In the genomic region with DNA sequence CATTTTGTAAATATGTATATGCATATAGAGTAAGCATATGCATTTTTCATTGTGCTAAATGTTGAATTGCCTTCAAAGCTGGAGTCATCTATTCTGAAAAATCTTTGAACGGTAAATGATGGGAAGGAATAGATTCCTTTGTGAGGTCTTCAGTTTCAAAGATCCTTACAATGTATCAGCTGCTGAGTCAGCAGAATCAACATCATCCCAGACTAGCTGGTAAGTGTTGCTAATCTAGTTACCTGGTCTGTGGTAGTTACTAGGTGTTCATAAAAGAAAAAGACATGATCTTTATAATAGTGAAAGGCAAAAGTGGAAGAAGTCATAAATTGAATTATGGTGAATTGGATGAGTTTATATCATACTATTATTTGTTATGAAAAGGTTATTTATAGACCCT, we compare ENCODE assay signal across 2 cellular contexts.
TF ChIP-seq lines count a peak whose summit lies in the region.

No MANE protein-coding gene starts in this region.

TF ChIP-seq in A549, 52 proteins besides CTCF, POLR2A, EP300 and RAD21:
- TF ChIP-seq TP53 (CRISPR knock-in tag; IDR thresholded peaks at IDR 0.05) = no peak
- peak; percentile 99 for TF ChIP-seq MAFK (IDR thresholded peaks at IDR 0.05; ENCODE audit: partially characterized antibody)
- TF ChIP-seq KDM1A (IDR thresholded peaks at IDR 0.05; ENCODE audit: low read depth) = no peak
- no peak for TF ChIP-seq ESRRA (IDR thresholded peaks at IDR 0.05; ENCODE audit: borderline replicate concordance, low read length)
TF ChIP-seq in A549: peak in this region for 1.

TF ChIP-seq in K562, 482 proteins besides CTCF, POLR2A, EP300 and RAD21:
- TF ChIP-seq MCM3 (IDR thresholded peaks at IDR 0.05) (no peak), CBX3 (IDR thresholded peaks at IDR 0.05; ENCODE audit: borderline replicate concordance in 1 of 2, low read length in 2 of 2) (no peak), MCM7 (IDR thresholded peaks at IDR 0.05) (no peak), TAF7 (tag; IDR thresholded peaks at IDR 0.05) (no peak), ZNF316 (IDR thresholded peaks at IDR 0.05) (peak; percentile 99), IRF2 (CRISPR knock-in tag; IDR thresholded peaks at IDR 0.05) (no peak), MAFF (IDR thresholded peaks at IDR 0.05; ENCODE audit: low read length) (peak; percentile 100), CHD1 (IDR thresholded peaks at IDR 0.05; ENCODE audit: low read length) (no peak), ZSCAN32 (CRISPR knock-in tag; IDR thresholded peaks at IDR 0.05) (no peak), CBX2 (IDR thresholded peaks at IDR 0.05; ENCODE audit: insufficient read depth, low read length, poor library complexity, severe bottlenecking) (no peak), PHF8 (IDR thresholded peaks at IDR 0.05; ENCODE audit: borderline replicate concordance, low read length) (no peak), CREBBP (IDR thresholded peaks at IDR 0.05; ENCODE audit: low read depth, low read length) (no peak), CUX1 (CRISPR knock-in tag; IDR thresholded peaks at IDR 0.05) (no peak), ZNF324 (CRISPR knock-in tag; IDR thresholded peaks at IDR 0.05) (no peak), ZNF277 (CRISPR knock-in tag; IDR thresholded peaks at IDR 0.05; ENCODE audit: borderline replicate concordance) (no peak), PHB2 (IDR thresholded peaks at IDR 0.05; ENCODE audit: low read depth) (no peak), C11orf30 (IDR thresholded peaks at IDR 0.05; ENCODE audit: low read depth) (peak; percentile 98), SRSF7 (optimal IDR thresholded peaks at IDR 0.05; ENCODE audit: low read depth, low read length) (no peak), NFE2 (IDR thresholded peaks at IDR 0.05; ENCODE audit: low read depth) (peak; percentile 47; the same call in 1 of the 2 replicates), XRCC4 (IDR thresholded peaks at IDR 0.05; ENCODE audit: extremely low read depth, insufficient read depth, insufficient read length) (no peak), CREB1 (IDR thresholded peaks at IDR 0.05) (no peak), CREB1 (CRISPR knock-in tag; IDR thresholded peaks at IDR 0.05) (no peak), MEF2A (IDR thresholded peaks at IDR 0.05; ENCODE audit: control insufficient read depth, low read depth, low read length) (no peak), ZNF311 (CRISPR knock-in tag; IDR thresholded peaks at IDR 0.05) (no peak), ZBTB26 (CRISPR knock-in tag; IDR thresholded peaks at IDR 0.05) (no peak), MAFG (tag; conservative IDR thresholded peaks at IDR 0.05) (peak; percentile 98), SIRT6 (IDR thresholded peaks at IDR 0.05; ENCODE audit: low read depth, low read length) (no peak), USF1 (CRISPR knock-in tag; IDR thresholded peaks at IDR 0.05) (no peak), ZNF589 (CRISPR knock-in tag; IDR thresholded peaks at IDR 0.05; ENCODE audit: low read depth) (no peak), SMARCC2 (IDR thresholded peaks at IDR 0.05; ENCODE audit: low read depth) (no peak), MAFK (IDR thresholded peaks at IDR 0.05; ENCODE audit: low read length) (peak; percentile 100), BRF2 (IDR thresholded peaks at IDR 0.05; ENCODE audit: borderline replicate concordance, insufficient read depth, insufficient read length) (no peak), ATF6 (CRISPR knock-in tag; IDR thresholded peaks at IDR 0.05) (no peak), RB1 (IDR thresholded peaks at IDR 0.05; ENCODE audit: low read depth) (no peak), AFF4 (CRISPR knock-in tag; IDR thresholded peaks at IDR 0.05) (no peak), HMBOX1 (IDR thresholded peaks at IDR 0.05) (peak; percentile 94), ZFP1 (CRISPR knock-in tag; IDR thresholded peaks at IDR 0.05) (no peak)
- TF ChIP-seq, protein P1, sequence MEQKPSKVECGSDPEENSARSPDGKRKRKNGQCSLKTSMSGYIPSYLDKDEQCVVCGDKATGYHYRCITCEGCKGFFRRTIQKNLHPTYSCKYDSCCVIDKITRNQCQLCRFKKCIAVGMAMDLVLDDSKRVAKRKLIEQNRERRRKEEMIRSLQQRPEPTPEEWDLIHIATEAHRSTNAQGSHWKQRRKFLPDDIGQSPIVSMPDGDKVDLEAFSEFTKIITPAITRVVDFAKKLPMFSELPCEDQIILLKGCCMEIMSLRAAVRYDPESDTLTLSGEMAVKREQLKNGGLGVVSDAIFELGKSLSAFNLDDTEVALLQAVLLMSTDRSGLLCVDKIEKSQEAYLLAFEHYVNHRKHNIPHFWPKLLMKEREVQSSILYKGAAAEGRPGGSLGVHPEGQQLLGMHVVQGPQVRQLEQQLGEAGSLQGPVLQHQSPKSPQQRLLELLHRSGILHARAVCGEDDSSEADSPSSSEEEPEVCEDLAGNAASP (IDR thresholded peaks at IDR 0.05) = no peak
- TF ChIP-seq, protein P2, sequence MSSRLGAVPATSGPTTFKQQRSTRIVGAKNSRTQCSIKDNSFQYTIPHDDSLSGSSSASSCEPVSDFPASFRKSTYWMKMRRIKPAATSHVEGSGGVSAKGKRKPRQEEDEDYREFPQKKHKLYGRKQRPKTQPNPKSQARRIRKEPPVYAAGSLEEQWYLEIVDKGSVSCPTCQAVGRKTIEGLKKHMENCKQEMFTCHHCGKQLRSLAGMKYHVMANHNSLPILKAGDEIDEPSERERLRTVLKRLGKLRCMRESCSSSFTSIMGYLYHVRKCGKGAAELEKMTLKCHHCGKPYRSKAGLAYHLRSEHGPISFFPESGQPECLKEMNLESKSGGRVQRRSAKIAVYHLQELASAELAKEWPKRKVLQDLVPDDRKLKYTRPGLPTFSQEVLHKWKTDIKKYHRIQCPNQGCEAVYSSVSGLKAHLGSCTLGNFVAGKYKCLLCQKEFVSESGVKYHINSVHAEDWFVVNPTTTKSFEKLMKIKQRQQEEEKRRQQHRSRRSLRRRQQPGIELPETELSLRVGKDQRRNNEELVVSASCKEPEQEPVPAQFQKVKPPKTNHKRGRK (tag; IDR thresholded peaks at IDR 0.05) = no peak
